22 cellular contexts compared by ENCODE assay signal in genomic region chr12:127531561-127531960, GRCh38.
DNase-seq lines count a peak whose midpoint lies in the region; ATAC-seq and TF ChIP-seq lines count a peak whose summit lies in the region.
"Had no signal": no experiment of that assay in that cellular context is flagged by ENCODE, and none has a peak within 500 bp of the region (broad histone marks: within the 10 kb centered on the region; RNA-seq: fewer than 3 reads in every experiment).

No MANE protein-coding gene starts in this region.

- no peak overlapping the region for H3K27ac Mint-ChIP-seq in neural progenitor cell
- H3K27ac Mint-ChIP-seq: CD8-positive, alpha-beta T cell had no signal

- H3K4me1 Mint-ChIP-seq in neural progenitor cell = no peaks in the 10 kb centered on the region

- BruUV-seq in PC-3 (replicated peaks; lab: Mats Ljungman, UMichigan) = no TSS peak

- H3K4me3 ChIP-seq in PC-3 (ENCODE audit: low read length) (no peak overlapping the region), hepatocyte (no peak overlapping the region), neural progenitor cell (no peak overlapping the region)
- H3K4me3 ChIP-seq: GM23248 had no signal

- H3K27me3 ChIP-seq in PC-3 (ENCODE audit: low read length) = no peaks in the 10 kb centered on the region
- H3K27me3 ChIP-seq in hepatocyte = no peaks in the 10 kb centered on the region
- H3K27me3 ChIP-seq in neural progenitor cell = no peaks in the 10 kb centered on the region

- H3K9ac ChIP-seq in PC-3 (ENCODE audit: low read length) = no peak overlapping the region
- no peak overlapping the region for H3K9ac ChIP-seq in neural progenitor cell
- H3K9ac ChIP-seq: GM23248 had no signal

- H3K27ac ChIP-seq in PC-3 (ENCODE audit: low read length) (no peak overlapping the region), hepatocyte (peak overlapping the region; percentile 63), neural progenitor cell (no peak overlapping the region)
- H3K27ac ChIP-seq: GM23248 had no signal

- H3K27me3 Mint-ChIP-seq in neural progenitor cell (ENCODE audit: insufficient read depth, low read depth) = no peaks in the 10 kb centered on the region

- no peaks in the 10 kb centered on the region for H3F3A ChIP-seq in PC-3 (ENCODE audit: low read length, unreplicated experiment)
- no peaks in the 10 kb centered on the region for H3F3A ChIP-seq in neural progenitor cell (ENCODE audit: low read depth)

- H3K4me1 ChIP-seq in PC-3 (ENCODE audit: insufficient read depth, low read length) (no peaks in the 10 kb centered on the region), hepatocyte (ENCODE audit: insufficient read depth) (no peaks in the 10 kb centered on the region), neural progenitor cell (no peaks in the 10 kb centered on the region)

- no peak overlapping the region for H3K4me3 Mint-ChIP-seq in neural progenitor cell
- H3K4me3 Mint-ChIP-seq: CD8-positive, alpha-beta T cell had no signal

- no peak for TF ChIP-seq POLR2A in erythroblast (IDR thresholded peaks at IDR 0.05; ENCODE audit: low read length)

- H3K9me3 ChIP-seq in PC-3 (ENCODE audit: low read length) (no peaks in the 10 kb centered on the region), hepatocyte (ENCODE audit: low read depth) (no peaks in the 10 kb centered on the region), neural progenitor cell (ENCODE audit: low read depth) (no peaks in the 10 kb centered on the region)

- H3K79me2 ChIP-seq in PC-3 (ENCODE audit: low read length) = no peaks in the 10 kb centered on the region
- no peaks in the 10 kb centered on the region for H3K79me2 ChIP-seq in hepatocyte
- H3K79me2 ChIP-seq in neural progenitor cell (ENCODE audit: low read depth) = no peaks in the 10 kb centered on the region

- H3K4me2 ChIP-seq in PC-3 (ENCODE audit: low read length) (no peak overlapping the region), hepatocyte (peak overlapping the region; percentile 42), neural progenitor cell (no peak overlapping the region)

- 0 out of 2 replicates have a peak overlapping the region, but pooled peaks have one; percentile 25 for H2AFZ ChIP-seq in PC-3 (ENCODE audit: low read length)
- H2AFZ ChIP-seq in hepatocyte = no peak overlapping the region
- peak overlapping the region; percentile 68 for H2AFZ ChIP-seq in neural progenitor cell (replicated peaks)
- H2AFZ ChIP-seq: GM23248 had no signal

- no peaks in the 10 kb centered on the region for H3K36me3 ChIP-seq in PC-3 (ENCODE audit: low read depth, low read length)
- no peaks in the 10 kb centered on the region for H3K36me3 ChIP-seq in hepatocyte (replicated peaks; ENCODE audit: insufficient read depth, low read depth)
- H3K36me3 ChIP-seq in neural progenitor cell = no peaks in the 10 kb centered on the region

- 51% methylated on average over 3 of the region's 3 CpGs for WGBS in hepatocyte (ENCODE audit: low lambda C conversion rate, missing lambda C conversion rate)

- H3K9me2 ChIP-seq in PC-3 (replicated peaks; ENCODE audit: low read length) (no peaks in the 10 kb centered on the region), hepatocyte (replicated peaks; ENCODE audit: insufficient read depth) (no peaks in the 10 kb centered on the region)

- H4K20me1 ChIP-seq in PC-3 (ENCODE audit: low read length) (no peaks in the 10 kb centered on the region), hepatocyte (ENCODE audit: insufficient read depth, poor library complexity, severe bottlenecking) (no peaks in the 10 kb centered on the region), neural progenitor cell (ENCODE audit: low read depth) (no peaks in the 10 kb centered on the region)

- peaks cover 5% of the 10 kb centered on the region for H3K9me3 Mint-ChIP-seq in neural progenitor cell

- POLR2A ChIA-PET in PC-3 (lab: Charles Lee; ENCODE audit: unreplicated experiment) = no interaction called here

- no peak for ATAC-seq in PC-3
- ATAC-seq in GM18907 (IDR thresholded peaks at IDR 0.05; ENCODE audit: unreplicated experiment) = no peak
- ATAC-seq: CD8-positive, alpha-beta T cell; HCT116 had no signal

- CTCF ChIA-PET in PC-3 (lab: Charles Lee) = no interaction called here

- peak; percentile 65 for DNase-seq in DMS53 (lab: John Stamatoyannopoulos, UW)
- DNase-seq in PC-3 = no peak
- no peak for DNase-seq in hepatocyte (ENCODE audit: low spot score)
- peak; percentile 12 for DNase-seq in neural progenitor cell (ENCODE audit: low spot score)
- no peak for DNase-seq in activated effector memory CD4-positive, alpha-beta T cell treated with Interleukin-2 at 50 U/mL for 16 hours
- no peak for DNase-seq in erythroblast (lab: John Stamatoyannopoulos, UW)
- DNase-seq in activated CD4-positive, alpha-beta T cell treated with anti-CD3 and anti-CD28 coated beads for 4 hours = no peak
- DNase-seq: 8988T; C1 segment of cervical spinal cord; Calu3; CD8-positive, alpha-beta T cell; DMS153; GM23248; KG1; NCI-H1105; NCI-H146; NCI-H2029 treated with DMSO at 0.1 percent for 48 hours; NCI-H526; OCI-M1; Right ventricle myocardium superior had no signal

- TF ChIP-seq CTCF in PC-3 (conservative IDR thresholded peaks at IDR 0.05; ENCODE audit: low read depth, low read length) (no peak), hepatocyte (IDR thresholded peaks at IDR 0.05; ENCODE audit: poor library complexity) (no peak), neural progenitor cell (IDR thresholded peaks at IDR 0.05) (no peak)

- H3K36me3 Mint-ChIP-seq in neural progenitor cell = no peaks in the 10 kb centered on the region
- H3K36me3 Mint-ChIP-seq: CD8-positive, alpha-beta T cell had no signal

- intact Hi-C loops in PC-3 (cut with micrococcal nuclease) = no loop called here

Comparison
In these comparisons a context has a peak if more than half of its experiments do, and no peak if none do; other contexts are left out.
1. DNase-seq: peak in DMS53 (single experiment) and neural progenitor cell (single experiment); none in PC-3 (single experiment), hepatocyte (single experiment), activated effector memory CD4-positive, alpha-beta T cell treated with Interleukin-2 at 50 U/mL for 16 hours (single experiment), erythroblast (0 of 2) and activated CD4-positive, alpha-beta T cell treated with anti-CD3 and anti-CD28 coated beads for 4 hours (0 of 2).